ENCODE assay signal across 27 cellular contexts in genomic region chr10:94010886-94011285, GRCh38. TPM values are rescaled to one million over a fixed set of nuclear protein-coding genes. Genes with fewer than 3 reads are reported as not detected.
"Had no signal": no experiment of that assay in that cellular context is flagged by ENCODE, and none has a peak within 500 bp of the region (broad histone marks: within the 10 kb centered on the region; RNA-seq: fewer than 3 reads in every experiment).

No MANE protein-coding gene starts in this region.

- DNase-seq: activated CD4-positive, alpha-beta memory T cell treated with anti-CD3 and anti-CD28 coated beads, Interleukin-2, amount 10 ng/mL, durations not matched to agents 7 days and 5 days; activated CD4-positive, alpha-beta T cell treated with anti-CD3 and anti-CD28 coated beads for 4 hours; activated CD4-positive, alpha-beta T cell treated with anti-CD3 and anti-CD28 coated beads, Interleukin-2, amount 10 ng/mL, durations not matched to agents 7 days and 5 days; activated CD4-positive, alpha-beta T cell treated with anti-CD3 and anti-CD28 coated beads, Interleukin-2, amount 50 U/mL, for 4 hours; activated CD4-positive, CD25-positive, alpha-beta regulatory T cell; activated CD4-positive, CD25-positive, alpha-beta regulatory T cell treated with anti-CD3 and anti-CD28 coated beads, Interleukin-2, amount 50 U/mL, for 72 hours; activated CD8-positive, alpha-beta memory T cell treated with anti-CD3 and anti-CD28 coated beads, Interleukin-2, amount 50 U/mL, for 48 hours; activated gamma-delta T cell; activated naive CD4-positive, alpha-beta T cell; activated naive CD4-positive, alpha-beta T cell treated with anti-CD3 and anti-CD28 coated beads, Interleukin-2, amount 10 ng/mL, durations not matched to agents 7 days and 5 days; activated naive CD8-positive, alpha-beta T cell treated with anti-CD3 and anti-CD28 coated beads, Interleukin-2, amount 10 ng/mL, durations not matched to agents 7 days and 5 days; activated T-cell treated with anti-CD3 and anti-CD28 coated beads for 4 hours; activated T-cell treated with anti-CD3 and anti-CD28 coated beads, Interleukin-2, amount 50 U/mL, for 24 hours; activated T-cell treated with anti-CD3 and anti-CD28 coated beads, Interleukin-2, amount 50 U/mL, for 72 hours; dorsolateral prefrontal cortex; effector memory CD4-positive, alpha-beta T cell; esophagus squamous epithelium; foreskin melanocyte; heart right ventricle; T-helper 1 cell; T-helper 17 cell; T1000 had no signal

- H3K4me3 ChIP-seq: ascending aorta, breast epithelium, coronary artery, dorsolateral prefrontal cortex, esophagus squamous epithelium, gastroesophageal sphincter, heart right ventricle had no signal

- H3K27ac ChIP-seq: ascending aorta, breast epithelium, coronary artery, dorsolateral prefrontal cortex, epithelial cell of prostate, esophagus squamous epithelium, gastroesophageal sphincter, heart right ventricle had no signal

- H3K4me1 ChIP-seq: breast epithelium had no signal

- H3K36me3 ChIP-seq: ascending aorta, breast epithelium, esophagus squamous epithelium, gastroesophageal sphincter, heart right ventricle had no signal

- H3K27me3 ChIP-seq: ascending aorta, breast epithelium, esophagus squamous epithelium, gastroesophageal sphincter, heart right ventricle had no signal

- H3K9me3 ChIP-seq: ascending aorta, breast epithelium, gastroesophageal sphincter, heart right ventricle had no signal

RNA-seq across cellular contexts. Expression of gene PLCE1, which starts 17.2 kb away (rescaled TPM):
- total RNA-seq: activated naive CD8-positive, alpha-beta T cell treated with anti-CD3 and anti-CD28 coated beads, Interleukin-2, amount 10 ng/mL, durations not matched to agents 7 days and 5 days had no signal
